18 cellular contexts compared by ENCODE assay signal in the genomic region with DNA sequence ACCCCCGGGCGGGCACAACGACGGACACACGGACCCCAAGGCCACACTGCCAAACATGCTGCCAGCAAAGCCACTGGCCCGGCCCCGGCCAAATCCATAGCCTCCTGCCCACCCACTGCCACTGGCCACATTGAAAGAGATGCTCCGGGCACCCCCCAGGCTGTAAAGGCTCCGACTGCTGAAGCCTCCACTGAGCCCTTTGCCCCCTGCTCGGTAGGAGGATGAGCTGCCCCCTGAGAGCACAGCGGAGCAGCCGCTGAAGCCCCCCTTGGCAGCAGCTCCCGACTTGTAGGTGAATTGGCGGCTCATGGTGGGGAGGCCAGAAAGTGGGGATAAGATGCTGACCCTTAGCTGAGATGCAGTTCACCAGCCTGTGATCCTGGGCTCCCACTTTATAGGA. TPM values are rescaled to one million over a fixed set of nuclear protein-coding genes. Genes with fewer than 3 reads are reported as not detected.
DNase-seq lines count a peak whose midpoint lies in the region; ATAC-seq and TF ChIP-seq lines count a peak whose summit lies in the region.
"Had no signal": no experiment of that assay in that cellular context is flagged by ENCODE, and none has a peak within 500 bp of the region (broad histone marks: within the 10 kb centered on the region; RNA-seq: fewer than 3 reads in every experiment).

KRT73 (minus strand) TSS at position 344 of the 400 bp plus-strand sequence; CDS start at position 309, 35 bp downstream.

- peaks cover 3% of the 10 kb centered on the region for H3K36me3 Mint-ChIP-seq in activated naive CD8-positive, alpha-beta T cell
- no peaks in the 10 kb centered on the region for H3K36me3 Mint-ChIP-seq in activated naive CD8-positive, alpha-beta T cell treated with anti-CD3 and anti-CD28 coated beads for 36 hours

- H3K9me1 ChIP-seq in IMR-90 (ENCODE audit: insufficient read depth, low read length), result no peaks in the 10 kb centered on the region

- H2AK5ac ChIP-seq in IMR-90 (ENCODE audit: low read depth, low read length), result no peak within 1 kb of the TSS

- no peak within 1 kb of the TSS for H2AK9ac ChIP-seq in IMR-90 (replicated peaks; ENCODE audit: low read depth, low read length, poor library complexity)

- H4K20me1 ChIP-seq in IMR-90 (ENCODE audit: insufficient read depth, low read length), result no peaks in the 10 kb centered on the region
- H4K20me1 ChIP-seq: BLaER1 had no signal

- no peak within 1 kb of the TSS for H3K4me2 ChIP-seq in IMR-90 (ENCODE audit: low read depth, low read length)
- H3K4me2 ChIP-seq: BLaER1 had no signal

- TF ChIP-seq CTCF in IMR-90 (conservative IDR thresholded peaks at IDR 0.05; ENCODE audit: low read depth, low read length), result no peak
- TF ChIP-seq CTCF in lung (IDR thresholded peaks at IDR 0.05; ENCODE audit: control extremely low read depth, extremely low read depth), result no peak
- no peak for TF ChIP-seq CTCF in vagina (IDR thresholded peaks at IDR 0.05)

- no peak within 1 kb of the TSS for H2BK20ac ChIP-seq in IMR-90 (ENCODE audit: low read depth, low read length)

- no peak for TF ChIP-seq RAD21 in IMR-90 (IDR thresholded peaks at IDR 0.05; ENCODE audit: low read length)

- no peak within 1 kb of the TSS for H3K23ac ChIP-seq in IMR-90 (ENCODE audit: low read depth, low read length)

- H3K9me3 Mint-ChIP-seq in activated naive CD8-positive, alpha-beta T cell (ENCODE audit: low read depth), result no peaks in the 10 kb centered on the region
- H3K9me3 Mint-ChIP-seq in activated naive CD8-positive, alpha-beta T cell treated with anti-CD3 and anti-CD28 coated beads for 36 hours, result peaks cover 2% of the 10 kb centered on the region
- H3K9me3 Mint-ChIP-seq: CD8-positive, alpha-beta memory T cell had no signal

- no peak within 1 kb of the TSS for H3K9ac ChIP-seq in IMR-90 (ENCODE audit: low read depth, low read length)
- H3K9ac ChIP-seq: BLaER1, GM23248 had no signal

- in situ Hi-C loops in IMR-90 (cut with MboI; ENCODE audit: low sequenced_read_pairs), result no loop called here

- H2AFZ ChIP-seq in IMR-90 (replicated peaks; ENCODE audit: low read length, poor library complexity), result peak within 1 kb of the TSS; percentile 49
- H2AFZ ChIP-seq: GM23248 had no signal

- dilution Hi-C loops in IMR-90 (cut with HindIII; ENCODE audit: low sequenced_read_pairs, unreplicated experiment), result no loop called here

- no peaks in the 10 kb centered on the region for H3K4me1 ChIP-seq in IMR-90 (ENCODE audit: control insufficient read depth, insufficient read depth, low read length)
- H3K4me1 ChIP-seq in lung (ENCODE audit: control insufficient read depth in 2 of 2, insufficient read depth in 2 of 2, low read length in 2 of 2), result peaks cover 0 to 5% of the 10 kb centered on the region in 2 donors
- H3K4me1 ChIP-seq in vagina, result no peaks in the 10 kb centered on the region
- H3K4me1 ChIP-seq in SJCRH30, result no peaks in the 10 kb centered on the region

- TF ChIP-seq POLR2A in IMR-90 (IDR thresholded peaks at IDR 0.05; ENCODE audit: low read depth, low read length) (no peak), vagina (IDR thresholded peaks at IDR 0.05) (no peak)

- H3K27ac Mint-ChIP-seq in activated naive CD8-positive, alpha-beta T cell, result peak within 1 kb of the TSS; percentile 98
- no peak within 1 kb of the TSS for H3K27ac Mint-ChIP-seq in activated naive CD8-positive, alpha-beta T cell treated with anti-CD3 and anti-CD28 coated beads for 36 hours

- H3K4ac ChIP-seq in IMR-90 (ENCODE audit: low read depth, low read length), result no peak within 1 kb of the TSS

- no peak within 1 kb of the TSS for H2BK15ac ChIP-seq in IMR-90 (ENCODE audit: low read depth, low read length)

- no peak within 1 kb of the TSS for H4K91ac ChIP-seq in IMR-90 (ENCODE audit: insufficient read depth, low read depth, low read length)

- H2BK5ac ChIP-seq in IMR-90 (ENCODE audit: low read depth, low read length, poor library complexity, severe bottlenecking), result no peak within 1 kb of the TSS

- no peaks in the 10 kb centered on the region for H3K27me3 Mint-ChIP-seq in activated naive CD8-positive, alpha-beta T cell
- no peaks in the 10 kb centered on the region for H3K27me3 Mint-ChIP-seq in activated naive CD8-positive, alpha-beta T cell treated with anti-CD3 and anti-CD28 coated beads for 36 hours

- no peak within 1 kb of the TSS for H4K8ac ChIP-seq in IMR-90 (ENCODE audit: low read depth in 2 of 2, low read length in 2 of 2)

- DNase-seq in activated naive CD8-positive, alpha-beta T cell treated with anti-CD3 and anti-CD28 coated beads for 36 hours, result no peak
- DNase-seq in IMR-90 (no peak), lung (ENCODE audit: low spot score) (peak; percentile 15), vagina (ENCODE audit: extremely low spot score in 2 of 2) (peak; percentile 56 to 87), NCI-H1417 (lab: John Stamatoyannopoulos, UW) (no peak), SJCRH30 (no peak)
- DNase-seq: CD8-positive, alpha-beta memory T cell; GM23248; HCEC 1CT; NCI-H1092 treated with DMSO at 0.1 percent for 48 hours; NCI-H1694; NCI-H2081 treated with DMSO at 0.1 percent for 48 hours had no signal

- H3K79me1 ChIP-seq in IMR-90 (ENCODE audit: low read depth in 1 of 2, low read length in 2 of 2), result no peaks in the 10 kb centered on the region

- no peaks in the 10 kb centered on the region for H3K9me3 ChIP-seq in IMR-90 (ENCODE audit: control insufficient read depth, insufficient read depth, low read length)
- H3K9me3 ChIP-seq in lung (ENCODE audit: control insufficient read depth in 2 of 2, insufficient read depth in 1 of 2, low read length in 1 of 2), result peaks cover 0 to 5% of the 10 kb centered on the region in 2 donors
- H3K9me3 ChIP-seq in vagina, result no peaks in the 10 kb centered on the region
- H3K9me3 ChIP-seq in SJCRH30 (replicated peaks), result no peaks in the 10 kb centered on the region

- ATAC-seq in IMR-90 (ENCODE audit: low read depth) (no peak), lung (ENCODE audit: insufficient read depth, low FRiP score) (no peak)
- ATAC-seq: Panc1 had no signal

- H3K18ac ChIP-seq in IMR-90 (ENCODE audit: low read depth, low read length), result no peak within 1 kb of the TSS

- H3K4me3 ChIP-seq in IMR-90 (ENCODE audit: insufficient read depth, low read depth, low read length) (no peak within 1 kb of the TSS), lung (no peak within 1 kb of the TSS), vagina (no peak within 1 kb of the TSS), SJCRH30 (no peak within 1 kb of the TSS)
- H3K4me3 ChIP-seq: BLaER1, GM23248 had no signal

- H3K27ac ChIP-seq in IMR-90 (ENCODE audit: insufficient read depth, low read length) (no peak within 1 kb of the TSS), lung (ENCODE audit: low read depth in 1 of 2, low read length in 1 of 2) (no peak within 1 kb of the TSS), vagina (no peak within 1 kb of the TSS), SJCRH30 (no peak within 1 kb of the TSS)
- H3K27ac ChIP-seq: BLaER1, GM23248 had no signal

- H3K56ac ChIP-seq in IMR-90 (ENCODE audit: extremely low read depth, insufficient read depth, low read length), result no peak within 1 kb of the TSS

- H2BK120ac ChIP-seq in IMR-90 (ENCODE audit: low read depth, low read length), result no peak within 1 kb of the TSS

- POLR2A ChIA-PET in IMR-90 (lab: Charles Lee; ENCODE audit: unreplicated experiment), result no interaction called here

- H3K27me3 ChIP-seq in IMR-90 (ENCODE audit: control insufficient read depth, insufficient read depth, low read length) (peaks cover 21% of the 10 kb centered on the region), lung (ENCODE audit: control insufficient read depth, insufficient read depth) (no peaks in the 10 kb centered on the region), vagina (no peaks in the 10 kb centered on the region), SJCRH30 (peaks cover 12% of the 10 kb centered on the region; the same call in 1 of the 2 replicates)
- H3K27me3 ChIP-seq: BLaER1 had no signal

- H3K14ac ChIP-seq in IMR-90 (replicated peaks; ENCODE audit: low read depth, low read length), result no peak within 1 kb of the TSS

- no peak within 1 kb of the TSS for H3K4me3 Mint-ChIP-seq in activated naive CD8-positive, alpha-beta T cell
- H3K4me3 Mint-ChIP-seq in activated naive CD8-positive, alpha-beta T cell treated with anti-CD3 and anti-CD28 coated beads for 36 hours, result no peak within 1 kb of the TSS

- intact Hi-C loops in IMR-90 (cut with micrococcal nuclease), result no loop called here
- intact Hi-C loops in vagina (cut with DNase I), result no loop called here

- H4K5ac ChIP-seq in IMR-90 (ENCODE audit: low read depth, low read length), result no peak within 1 kb of the TSS

- CTCF ChIA-PET in IMR-90 (lab: Yijun Ruan, JAX), result no interaction called here

- no peaks in the 10 kb centered on the region for H3K36me3 ChIP-seq in IMR-90 (ENCODE audit: control insufficient read depth, insufficient read depth, low read length)
- no peaks in the 10 kb centered on the region for H3K36me3 ChIP-seq in lung (ENCODE audit: control insufficient read depth in 2 of 2, insufficient read depth in 2 of 2, low read length in 2 of 2)
- H3K36me3 ChIP-seq in vagina, result no peaks in the 10 kb centered on the region
- no peaks in the 10 kb centered on the region for H3K36me3 ChIP-seq in SJCRH30
- H3K36me3 ChIP-seq: BLaER1 had no signal

- H3K4me1 Mint-ChIP-seq in activated naive CD8-positive, alpha-beta T cell (ENCODE audit: low read depth), result peaks cover 85% of the 10 kb centered on the region
- peaks cover 48% of the 10 kb centered on the region for H3K4me1 Mint-ChIP-seq in activated naive CD8-positive, alpha-beta T cell treated with anti-CD3 and anti-CD28 coated beads for 36 hours

- no TSS peak for BruUV-seq in IMR-90 (replicated peaks; lab: Mats Ljungman, UMichigan)

- 75% methylated on average over 5 of the region's 14 CpGs; no CpG with 5 or more reads in 1 of the 2 experiments for WGBS in IMR-90 (ENCODE audit: extremely low coverage in 2 of 2, insufficient read length in 1 of 2), 2 experiments
- 87 to 95% methylated on average over 14 of the region's 14 CpGs for WGBS in lung, 2 donors

TF ChIP-seq in IMR-90, 13 proteins besides CTCF, POLR2A, EP300 and RAD21:
- TF ChIP-seq CEBPB (IDR thresholded peaks at IDR 0.05; ENCODE audit: low read depth, low read length) (no peak), RCOR1 (IDR thresholded peaks at IDR 0.05; ENCODE audit: insufficient replicate concordance, low read length) (no peak), MAZ (IDR thresholded peaks at IDR 0.05; ENCODE audit: borderline replicate concordance, low read depth, low read length) (no peak), SMC3 (IDR thresholded peaks at IDR 0.05; ENCODE audit: low read depth, low read length) (no peak)

RNA-seq across cellular contexts. Expression of gene KRT73, which starts in this region (rescaled TPM):
- under 1 TPM; 0.14 to 0.29 TPM for total RNA-seq in activated naive CD8-positive, alpha-beta T cell treated with anti-CD3 and anti-CD28 coated beads for 36 hours
- not detected in 2 replicates for total RNA-seq in IMR-90 (2012; rRNA removed)
- polyA plus RNA-seq in IMR-90 (2012; rRNA removed), result not detected in 2 replicates
- polyA plus RNA-seq in IMR-90 (2012; cell fraction: cytosol; rRNA removed), result not detected in 2 replicates
- not detected in 2 replicates for polyA plus RNA-seq in IMR-90 (2012; cell fraction: nucleus; rRNA removed; ENCODE audit: low replicate concordance)
- not detected for total RNA-seq in lung
- polyA plus RNA-seq in lung, result under 1 TPM in 1 of 2 donors, not detected in 1; 0.07 TPM
- not detected for total RNA-seq in vagina
- not detected in 2 replicates for total RNA-seq in SJCRH30 (2014; rRNA removed; shearing (Covaris generic))
- total RNA-seq: A673, GM23248, LHCN-M2, NCI-H460 had no signal
- polyA plus RNA-seq: GM23248 had no signal

Comparison
In these comparisons a context has a peak if more than half of its experiments do, and no peak if none do; other contexts are left out.
1. Peak in DNase-seq in lung; RNA of the gene not detected or under 1 TPM.
2. Peak in DNase-seq in vagina; RNA of the gene not detected or under 1 TPM.